In genomic region chr3:179149239-179149887, GRCh38 we compare ENCODE assay signal across 8 cellular contexts. TPM values are rescaled to one million over a fixed set of nuclear protein-coding genes. Genes with fewer than 3 reads are reported as not detected.
DNase-seq lines count a peak whose midpoint lies in the region; ATAC-seq and TF ChIP-seq lines count a peak whose summit lies in the region.

No MANE protein-coding gene starts in this region.

- H3K27ac ChIP-seq in H9 (ENCODE audit: insufficient read length, low read depth, low read length) (no peak overlapping the region), endodermal cell (ENCODE audit: low read depth, low read length) (peak overlapping the region; percentile 69)

- peak overlapping the region; percentile 64 for H3K4me2 ChIP-seq in H9 (ENCODE audit: insufficient read depth, insufficient read length, low read length)

- H3K4me1 Mint-ChIP-seq in H9: peaks cover 26 to 27% of the 10 kb centered on the region in 2 experiments
- peaks cover 39% of the 10 kb centered on the region for H3K4me1 Mint-ChIP-seq in activated CD4-positive, alpha-beta T cell treated with anti-CD3 and anti-CD28 coated beads for 36 hours
- peaks cover 30% of the 10 kb centered on the region for H3K4me1 Mint-ChIP-seq in endodermal cell

- no peak overlapping the region for H3K56ac ChIP-seq in H9 (ENCODE audit: insufficient read length, low read depth, low read length)

- H2BK120ac ChIP-seq in H9 (ENCODE audit: low read depth, low read length, poor library complexity, severe bottlenecking): no peak overlapping the region

- peak; percentile 63 for DNase-seq in G401 (ENCODE audit: low spot score)
- no peak for DNase-seq in H9
- peak; percentile 72 for DNase-seq in NCI-H146 treated with DMSO at 0.1 percent for 48 hours (lab: John Stamatoyannopoulos, UW; ENCODE audit: unreplicated experiment)
- peak; percentile 70 for DNase-seq in activated CD4-positive, alpha-beta T cell treated with anti-CD3 and anti-CD28 coated beads for 36 hours
- no peak for DNase-seq in endodermal cell
- peak; percentile 3 for DNase-seq in stromal cell of bone marrow (ENCODE audit: low read depth)
- DNase-seq in NCI-H446 (lab: John Stamatoyannopoulos, UW): no peak

- no peak overlapping the region for H3K23ac ChIP-seq in H9 (ENCODE audit: insufficient read length, low read depth, low read length)

- in situ Hi-C loops in G401 (cut with HindIII; ENCODE audit: low sequenced_read_pairs): no loop called here

- H3K27me3 Mint-ChIP-seq in H9 (ENCODE audit: low read depth): no peaks in the 10 kb centered on the region
- H3K27me3 Mint-ChIP-seq in activated CD4-positive, alpha-beta T cell treated with anti-CD3 and anti-CD28 coated beads for 36 hours: no peaks in the 10 kb centered on the region
- H3K27me3 Mint-ChIP-seq in endodermal cell (ENCODE audit: insufficient read depth): peaks cover 4% of the 10 kb centered on the region

- H3K79me1 ChIP-seq in H9 (ENCODE audit: insufficient read depth, low read depth, low read length, poor library complexity, severe bottlenecking): no peaks in the 10 kb centered on the region

- peak overlapping the region; percentile 89 for H3K9ac ChIP-seq in H9 (ENCODE audit: extremely low read depth, insufficient read length, low read length)
- H3K9ac ChIP-seq in endodermal cell (ENCODE audit: extremely low read depth, low read length, poor library complexity, severe bottlenecking): peak overlapping the region; percentile 64
- H3K9ac ChIP-seq in mucosa of stomach (ENCODE audit: low read length): peak overlapping the region; percentile 94

- H3K9me3 Mint-ChIP-seq in H9 (no peaks in the 10 kb centered on the region), endodermal cell (no peaks in the 10 kb centered on the region)
- H3K9me3 Mint-ChIP-seq in activated CD4-positive, alpha-beta T cell treated with anti-CD3 and anti-CD28 coated beads for 36 hours (ENCODE audit: low read depth): no peaks in the 10 kb centered on the region

- no peaks in the 10 kb centered on the region for H4K20me1 ChIP-seq in H9 (ENCODE audit: control insufficient read depth, insufficient read depth, insufficient read length)

- no peak overlapping the region for H2AFZ ChIP-seq in H9 (ENCODE audit: low read length)

- H2BK5ac ChIP-seq in H9 (ENCODE audit: insufficient read length, low read length): no peak overlapping the region

- CTCF ChIA-PET in activated CD4-positive, alpha-beta T cell treated with anti-CD3 and anti-CD28 coated beads for 36 hours (lab: Charles Lee): interaction anchor here (0.6 to 2.7 kb wide), 10 partner anchors 12 to 1053 kb away, joined by 3 to 13 read pairs (median 5); no protein-coding TSS in a partner anchor

- no peak overlapping the region for H2BK15ac ChIP-seq in H9 (ENCODE audit: low read depth, low read length)

- H4K8ac ChIP-seq in H9 (replicated peaks; ENCODE audit: insufficient read length, low read depth, low read length): no peak overlapping the region

- H3K79me2 ChIP-seq in H9 (ENCODE audit: insufficient read depth, low read length): peaks cover 3% of the 10 kb centered on the region; the same call in 1 of the 2 replicates

- H3K4ac ChIP-seq in H9 (ENCODE audit: low read depth, low read length): no peak overlapping the region

- no peak overlapping the region for H4K91ac ChIP-seq in H9 (ENCODE audit: insufficient read length, low read depth, low read length)

- TF ChIP-seq CTCF in H9 (conservative IDR thresholded peaks at IDR 0.05) (no peak), endodermal cell (conservative IDR thresholded peaks at IDR 0.05) (no peak)

- H2BK12ac ChIP-seq in H9 (ENCODE audit: insufficient read length, low read depth, low read length): no peak overlapping the region

- peaks cover 9% of the 10 kb centered on the region for H3K23me2 ChIP-seq in H9 (ENCODE audit: insufficient read length, low read depth, low read length, poor library complexity, severe bottlenecking)

- H3K4me3 ChIP-seq in endodermal cell (ENCODE audit: low read length) (peak overlapping the region; percentile 93), mucosa of stomach (ENCODE audit: low read length) (peak overlapping the region; percentile 26)

- POLR2A ChIA-PET in activated CD4-positive, alpha-beta T cell treated with anti-CD3 and anti-CD28 coated beads for 36 hours (lab: Charles Lee): interaction anchor here (0.5 to 1.5 kb wide), 7 partner anchors 9 to 413 kb away, joined by 3 to 11 read pairs (median 4); partner anchors contain the start of gene ACTL6A

- no CpG with 5 or more reads among the region's 17 CpGs for WGBS in H9 (ENCODE audit: extremely low coverage, insufficient read length, low lambda C conversion rate)
- WGBS in endodermal cell (ENCODE audit: insufficient coverage in 1 of 2, insufficient read length in 1 of 2), 2 experiments: 0 to 6% methylated on average over 15 to 17 of the region's 17 CpGs

- H3K4me3 Mint-ChIP-seq in H9 (peak overlapping the region in 1 of 2 experiments; percentile 98; a peak in 4 of 5 replicates), endodermal cell (no peak overlapping the region)
- H3K4me3 Mint-ChIP-seq in activated CD4-positive, alpha-beta T cell treated with anti-CD3 and anti-CD28 coated beads for 36 hours: no peak overlapping the region

- H3K27me3 ChIP-seq in H9 (ENCODE audit: insufficient read depth, low read length): no peaks in the 10 kb centered on the region
- no peaks in the 10 kb centered on the region for H3K27me3 ChIP-seq in endodermal cell (ENCODE audit: control insufficient read depth, insufficient read depth, low read length, poor library complexity, severe bottlenecking)
- no peaks in the 10 kb centered on the region for H3K27me3 ChIP-seq in mucosa of stomach (ENCODE audit: control insufficient read depth, insufficient read depth, low read length)

- no peak overlapping the region for H3K18ac ChIP-seq in H9 (ENCODE audit: insufficient read length, low read depth, low read length)

- H3K9me3 ChIP-seq in H9 (ENCODE audit: control insufficient read depth, low read depth, low read length) (no peaks in the 10 kb centered on the region), endodermal cell (ENCODE audit: control insufficient read depth, low read length) (peaks cover 4% of the 10 kb centered on the region), mucosa of stomach (ENCODE audit: control insufficient read depth, low read length) (no peaks in the 10 kb centered on the region)

- no peak overlapping the region for H2BK20ac ChIP-seq in H9 (ENCODE audit: low read depth, low read length, poor library complexity, severe bottlenecking)

- no peaks in the 10 kb centered on the region for H3K36me3 ChIP-seq in endodermal cell (ENCODE audit: control insufficient read depth, insufficient read depth, low read length)
- no peaks in the 10 kb centered on the region for H3K36me3 ChIP-seq in mucosa of stomach (ENCODE audit: control insufficient read depth, insufficient read depth, low read length)

- H3K14ac ChIP-seq in H9 (ENCODE audit: insufficient read depth, low read length): no peak overlapping the region

- intact Hi-C loops in activated CD4-positive, alpha-beta T cell treated with anti-CD3 and anti-CD28 coated beads for 36 hours (cut with DNase I, micrococcal nuclease): loop anchor here (2.0 to 5.0 kb wide), 7 partner anchors 48 to 1952 kb away; partner anchors contain the start of genes ACTL6A (in 1 of the 2), GNB4 (in 1 of the 2), MRPL47 (in 1 of the 2) and NDUFB5 (in 1 of the 2)

- no peak overlapping the region for H4K5ac ChIP-seq in H9 (ENCODE audit: insufficient read length, low read depth, low read length)

- ATAC-seq in activated CD4-positive, alpha-beta T cell treated with anti-CD3 and anti-CD28 coated beads for 36 hours: peak; percentile 44

- no peaks in the 10 kb centered on the region for H3K36me3 Mint-ChIP-seq in H9 (ENCODE audit: insufficient read depth in 1 of 3, low read depth in 3 of 3)
- no peaks in the 10 kb centered on the region for H3K36me3 Mint-ChIP-seq in activated CD4-positive, alpha-beta T cell treated with anti-CD3 and anti-CD28 coated beads for 36 hours (ENCODE audit: low read depth)
- H3K36me3 Mint-ChIP-seq in endodermal cell (ENCODE audit: low read depth): no peaks in the 10 kb centered on the region

- H3T11ph ChIP-seq in H9 (ENCODE audit: low read length): no peak overlapping the region

- H3K4me1 ChIP-seq in H9 (ENCODE audit: insufficient read depth, low read length) (no peaks in the 10 kb centered on the region), endodermal cell (ENCODE audit: control insufficient read depth, insufficient read depth, low read length) (no peaks in the 10 kb centered on the region), mucosa of stomach (ENCODE audit: control insufficient read depth, insufficient read depth, low read length) (no peaks in the 10 kb centered on the region)

- H2AK5ac ChIP-seq in H9 (ENCODE audit: insufficient read length, low read length): no peak overlapping the region

- H3K27ac Mint-ChIP-seq in H9: peak overlapping the region; percentile 35 to 94 (median 60); a peak in 5 of 7 replicates
- H3K27ac Mint-ChIP-seq in activated CD4-positive, alpha-beta T cell treated with anti-CD3 and anti-CD28 coated beads for 36 hours: peak overlapping the region; percentile 94
- H3K27ac Mint-ChIP-seq in endodermal cell: peak overlapping the region; percentile 85

RNA-seq across cellular contexts. Expression of gene PIK3CA, which starts 1.2 kb away (rescaled TPM):
- 11.9 TPM in 2 replicates for total RNA-seq in G401 (2014; rRNA removed; shearing (Covaris generic))
- total RNA-seq in H9 (2021) (9.8 and 12.0 TPM in 2 replicates), endodermal cell (10 to 100 TPM; 21.1 to 22.2 TPM)
- total RNA-seq in activated CD4-positive, alpha-beta T cell treated with anti-CD3 and anti-CD28 coated beads for 36 hours: 10 to 100 TPM; 15.5 to 17.7 TPM
- 14.5 TPM for polyA plus RNA-seq in endodermal cell (2013, experiment 1 of 2)
- polyA plus RNA-seq in endodermal cell (2013, experiment 2 of 2): 15.3 TPM

Comparison
In these comparisons a context has a peak if more than half of its experiments do, and no peak if none do; other contexts are left out.
1. DNase-seq: peak in G401 (single experiment), NCI-H146 treated with DMSO at 0.1 percent for 48 hours (single experiment), activated CD4-positive, alpha-beta T cell treated with anti-CD3 and anti-CD28 coated beads for 36 hours (single experiment) and stromal cell of bone marrow (single experiment); none in H9 (single experiment), endodermal cell (single experiment) and NCI-H446 (0 of 2).
2. Peak in every context shown above with its lines, with median percentiles within 50 percentile points of each other: H3K9ac ChIP-seq and H3K27ac Mint-ChIP-seq.